Comparison of ENCODE assay signal across 8 cellular contexts in the genomic region with DNA sequence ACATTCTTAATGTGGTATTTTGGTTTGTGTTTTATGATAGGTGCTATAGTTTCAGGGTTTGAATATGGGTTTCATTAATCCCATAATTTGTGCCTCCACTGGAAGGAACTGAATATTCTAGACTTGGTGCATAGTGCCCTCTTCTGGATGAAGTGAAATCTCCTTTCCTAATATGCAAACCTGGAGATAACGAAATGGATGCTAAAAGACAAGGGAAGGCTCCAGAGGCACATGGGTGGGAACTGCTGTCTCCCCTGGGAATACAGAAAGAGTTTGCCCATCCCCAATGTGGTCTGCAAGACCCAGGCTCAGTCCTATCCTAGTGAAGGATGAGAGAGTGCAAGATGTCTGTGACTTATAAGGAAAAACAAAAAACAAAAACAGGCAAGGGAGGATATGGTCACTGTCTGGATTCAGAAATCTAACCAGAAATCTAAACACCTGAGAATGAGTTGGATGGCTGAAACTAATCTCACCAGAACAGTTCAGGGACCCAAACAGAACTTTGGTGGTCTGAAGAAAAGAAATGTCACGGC.
DNase-seq lines count a peak whose midpoint lies in the region; ATAC-seq, FAIRE-seq and TF ChIP-seq lines count a peak whose summit lies in the region.

No MANE protein-coding gene starts in this region.

- TF ChIP-seq CTCF in DOHH2 (IDR thresholded peaks at IDR 0.05; ENCODE audit: low read depth, low read length, poor library complexity, severe bottlenecking) (peak; percentile 68), astrocyte (IDR thresholded peaks at IDR 0.05; ENCODE audit: insufficient read depth, low read depth, low read length) (peak; percentile 71), left lung (IDR thresholded peaks at IDR 0.05) (peak in 1 of 2 donors; percentile 41)

- no peak overlapping the region for H2AFZ ChIP-seq in astrocyte (ENCODE audit: low read depth, low read length)

- H3K79me2 ChIP-seq in DOHH2 (ENCODE audit: control insufficient read depth, low read length) (no peaks in the 10 kb centered on the region), astrocyte (ENCODE audit: insufficient read depth, low read length) (no peaks in the 10 kb centered on the region)

- peak; percentile 64 for ATAC-seq in HG02852 (IDR thresholded peaks at IDR 0.05; ENCODE audit: unreplicated experiment)
- ATAC-seq in left lung: peak; percentile 78
- ATAC-seq in stimulated activated memory B cell treated with anti-CD40 and anti-IgM and Interleukin-4, amounts not matched to agents 10 μg/mL and 1 μg/mL and 100 μg/mL, for 72 hours: no peak

- no peaks in the 10 kb centered on the region for H3K9me3 Mint-ChIP-seq in astrocyte (ENCODE audit: unreplicated experiment)
- no peaks in the 10 kb centered on the region for H3K9me3 Mint-ChIP-seq in stimulated activated memory B cell treated with anti-CD40 and anti-IgM and Interleukin-4, amounts not matched to agents 10 μg/mL and 1 μg/mL and 100 μg/mL, for 72 hours

- H3K4me3 Mint-ChIP-seq in astrocyte (ENCODE audit: unreplicated experiment): no peak overlapping the region
- H3K4me3 Mint-ChIP-seq in stimulated activated memory B cell treated with anti-CD40 and anti-IgM and Interleukin-4, amounts not matched to agents 10 μg/mL and 1 μg/mL and 100 μg/mL, for 72 hours: no peak overlapping the region

- H3K4me1 ChIP-seq in DOHH2 (ENCODE audit: control insufficient read depth, low read length): no peaks in the 10 kb centered on the region
- peaks cover 4% of the 10 kb centered on the region for H3K4me1 ChIP-seq in astrocyte (ENCODE audit: insufficient read depth, low read length)
- H3K4me1 ChIP-seq in left lung: no peaks in the 10 kb centered on the region

- no peak overlapping the region for H3K27ac ChIP-seq in DOHH2 (ENCODE audit: low read depth, low read length)
- H3K27ac ChIP-seq in astrocyte (ENCODE audit: low read depth, low read length): no peak overlapping the region
- H3K27ac ChIP-seq in left lung: no peak overlapping the region

- H3K4me3 ChIP-seq in DOHH2 (ENCODE audit: low read length): no peak overlapping the region
- H3K4me3 ChIP-seq in astrocyte (ENCODE audit: insufficient read depth, low read depth, low read length): no peak overlapping the region
- H3K4me3 ChIP-seq in left lung: no peak overlapping the region

- peaks cover 12% of the 10 kb centered on the region for H3K4me1 Mint-ChIP-seq in astrocyte (ENCODE audit: low read depth, unreplicated experiment)
- H3K4me1 Mint-ChIP-seq in stimulated activated memory B cell treated with anti-CD40 and anti-IgM and Interleukin-4, amounts not matched to agents 10 μg/mL and 1 μg/mL and 100 μg/mL, for 72 hours: no peaks in the 10 kb centered on the region

- H4K20me1 ChIP-seq in DOHH2 (ENCODE audit: control insufficient read depth, insufficient read depth, low read depth, low read length) (no peaks in the 10 kb centered on the region), astrocyte (ENCODE audit: insufficient read depth, low read length) (no peaks in the 10 kb centered on the region)

- H3K36me3 ChIP-seq in DOHH2 (ENCODE audit: control insufficient read depth, low read length) (no peaks in the 10 kb centered on the region), astrocyte (ENCODE audit: insufficient read depth, low read length) (no peaks in the 10 kb centered on the region), left lung (no peaks in the 10 kb centered on the region)

- peak; percentile 26 for DNase-seq in NCI-H226
- peak; percentile 25 for DNase-seq in astrocyte (ENCODE audit: low read depth)
- no peak for DNase-seq in left lung
- DNase-seq in dedifferentiated amniotic fluid mesenchymal stem cell (ENCODE audit: extremely low spot score): no peak
- DNase-seq in epidermal melanocyte (ENCODE audit: insufficient read length, low spot score): no peak

- peaks cover 3% of the 10 kb centered on the region for H3K27me3 Mint-ChIP-seq in astrocyte (ENCODE audit: low read depth, unreplicated experiment)
- peaks cover 56% of the 10 kb centered on the region for H3K27me3 Mint-ChIP-seq in stimulated activated memory B cell treated with anti-CD40 and anti-IgM and Interleukin-4, amounts not matched to agents 10 μg/mL and 1 μg/mL and 100 μg/mL, for 72 hours

- no peaks in the 10 kb centered on the region for H3K9me2 ChIP-seq in DOHH2 (replicated peaks; ENCODE audit: control insufficient read depth, low read length)

- H3K4me2 ChIP-seq in DOHH2 (ENCODE audit: low read length): no peak overlapping the region
- no peak overlapping the region for H3K4me2 ChIP-seq in astrocyte (ENCODE audit: low read length)

- no peak overlapping the region for H3K9ac ChIP-seq in astrocyte (ENCODE audit: low read length)

- H3K27me3 ChIP-seq in DOHH2 (ENCODE audit: control insufficient read depth, low read length) (peaks cover 8% of the 10 kb centered on the region; the same call in 1 of the 2 replicates), astrocyte (ENCODE audit: insufficient read depth, low read length) (no peaks in the 10 kb centered on the region), left lung (peaks cover 0 to 3% of the 10 kb centered on the region in 2 donors)

- peak; percentile 83 for FAIRE-seq in astrocyte (lab: Jason Lieb, UNC)

- intact Hi-C loops in left lung (cut with DNase I): no loop called here

- H3K27ac Mint-ChIP-seq in astrocyte (ENCODE audit: unreplicated experiment): no peak overlapping the region
- no peak overlapping the region for H3K27ac Mint-ChIP-seq in stimulated activated memory B cell treated with anti-CD40 and anti-IgM and Interleukin-4, amounts not matched to agents 10 μg/mL and 1 μg/mL and 100 μg/mL, for 72 hours

- H3K9me3 ChIP-seq in DOHH2 (ENCODE audit: control insufficient read depth, insufficient read depth, low read length) (no peaks in the 10 kb centered on the region), astrocyte (ENCODE audit: insufficient read depth, low read depth, low read length) (no peaks in the 10 kb centered on the region), left lung (no peaks in the 10 kb centered on the region)

- no peaks in the 10 kb centered on the region for H3K36me3 Mint-ChIP-seq in astrocyte (ENCODE audit: low read depth, unreplicated experiment)
- no peaks in the 10 kb centered on the region for H3K36me3 Mint-ChIP-seq in stimulated activated memory B cell treated with anti-CD40 and anti-IgM and Interleukin-4, amounts not matched to agents 10 μg/mL and 1 μg/mL and 100 μg/mL, for 72 hours

- H3F3A ChIP-seq in DOHH2 (ENCODE audit: control insufficient read depth, insufficient read depth): no peaks in the 10 kb centered on the region

Comparison
In these comparisons a context has a peak if more than half of its experiments do, and no peak if none do; other contexts are left out.
1. DNase-seq: peak in NCI-H226 (single experiment) and astrocyte (single experiment); none in left lung (0 of 2), dedifferentiated amniotic fluid mesenchymal stem cell (single experiment) and epidermal melanocyte (single experiment).